12 cellular contexts compared by ENCODE assay signal in genomic region chr15:61155741-61156700, GRCh38.
A peak's percentile ranks its signal among the peaks of the same experiment; 100 is the strongest.
DNase-seq lines count a peak whose midpoint lies in the region; ATAC-seq, FAIRE-seq and TF ChIP-seq lines count a peak whose summit lies in the region.
"Had no signal": no experiment of that assay in that cellular context is flagged by ENCODE, and none has a peak within 500 bp of the region (broad histone marks: within the 10 kb centered on the region; RNA-seq: fewer than 3 reads in every experiment).

No MANE protein-coding gene starts in this region.

- no peaks in the 10 kb centered on the region for H3K9me2 ChIP-seq in GM23248 (ENCODE audit: insufficient read depth)

- peak overlapping the region; percentile 83 for H3K27ac Mint-ChIP-seq in astrocyte (ENCODE audit: unreplicated experiment)
- no peak overlapping the region for H3K27ac Mint-ChIP-seq in activated T-cell treated with anti-CD3 and anti-CD28 coated beads, Interleukin-2, amount 50 U/mL, for 24 hours

- H2AFZ ChIP-seq in GM23248: peak overlapping the region; percentile 4; the same call in 1 of the 2 replicates
- H2AFZ ChIP-seq in astrocyte (ENCODE audit: low read depth, low read length): no peak overlapping the region

- H3K4me3 ChIP-seq in GM23248 (peak overlapping the region; percentile 16), astrocyte (ENCODE audit: insufficient read depth, low read depth, low read length) (no peak overlapping the region), gastrocnemius medialis (no peak overlapping the region), mucosa of descending colon (no peak overlapping the region)
- H3K4me3 ChIP-seq: upper lobe of left lung had no signal

- DNase-seq in GM23248 (peak; percentile 77), astrocyte (ENCODE audit: low read depth) (peak; percentile 17), left cardiac atrium (peak; percentile 42), gastrocnemius medialis (peak; percentile 63 to 71), activated gamma-delta T cell treated with Interleukin-2 at 50 U/mL for 16 hours (no peak), mucosa of descending colon (no peak), Ammon's horn (ENCODE audit: low spot score) (no peak)
- DNase-seq in activated T-cell treated with anti-CD3 and anti-CD28 coated beads, Interleukin-2, amount 50 U/mL, for 24 hours: no peak
- DNase-seq: DMS79 treated with DMSO at 0.1 percent for 48 hours, NCI-H774, upper lobe of left lung had no signal

- no peak overlapping the region for H3K27ac ChIP-seq in GM23248
- no peak overlapping the region for H3K27ac ChIP-seq in astrocyte (ENCODE audit: low read depth, low read length)
- H3K27ac ChIP-seq in gastrocnemius medialis: peak overlapping the region; percentile 67 to 80 (median 71)

- WGBS in GM23248 (ENCODE audit: low coverage in 1 of 2, low lambda C conversion rate in 2 of 2, missing lambda C conversion rate in 2 of 2), 2 experiments: 1 to 6% methylated on average over 9 of the region's 9 CpGs

- H4K20me1 ChIP-seq in GM23248 (ENCODE audit: insufficient read depth) (no peaks in the 10 kb centered on the region), astrocyte (ENCODE audit: insufficient read depth, low read length) (peaks cover 2% of the 10 kb centered on the region)

- intact Hi-C loops in left cardiac atrium (cut with DNase I) (no loop called here), gastrocnemius medialis (cut with DNase I; ENCODE audit: low total_unique reads) (loop anchor here (5.0 kb wide), 1 partner anchor 71 kb away; the partner anchor contains the start of gene RORA), mucosa of descending colon (cut with DNase I, micrococcal nuclease) (no loop called here)

- H3K4me1 ChIP-seq in GM23248 (ENCODE audit: insufficient read depth) (peaks cover 28% of the 10 kb centered on the region), astrocyte (ENCODE audit: insufficient read depth, low read length) (peaks cover 3% of the 10 kb centered on the region), gastrocnemius medialis (peaks cover 41 to 50% of the 10 kb centered on the region in 2 donors), mucosa of descending colon (ENCODE audit: low read depth) (no peaks in the 10 kb centered on the region)
- H3K4me1 ChIP-seq: upper lobe of left lung had no signal

- no peaks in the 10 kb centered on the region for H3K9me3 Mint-ChIP-seq in astrocyte (ENCODE audit: unreplicated experiment)
- no peaks in the 10 kb centered on the region for H3K9me3 Mint-ChIP-seq in activated T-cell treated with anti-CD3 and anti-CD28 coated beads, Interleukin-2, amount 50 U/mL, for 24 hours

- ATAC-seq in left cardiac atrium: peak; percentile 42 to 75
- ATAC-seq in gastrocnemius medialis: peak; percentile 50 to 69
- ATAC-seq in mucosa of descending colon: no peak
- ATAC-seq: HepG2 had no signal

- H3K27me3 ChIP-seq in GM23248 (replicated peaks; ENCODE audit: insufficient read depth) (no peaks in the 10 kb centered on the region), astrocyte (ENCODE audit: insufficient read depth, low read length) (no peaks in the 10 kb centered on the region), gastrocnemius medialis (no peaks in the 10 kb centered on the region)
- H3K27me3 ChIP-seq: upper lobe of left lung had no signal

- H3F3A ChIP-seq in GM23248 (ENCODE audit: insufficient read depth): peaks cover 14% of the 10 kb centered on the region; the same call in 1 of the 2 replicates

- no peak for TF ChIP-seq CTCF in astrocyte (IDR thresholded peaks at IDR 0.05; ENCODE audit: insufficient read depth, low read depth, low read length)
- TF ChIP-seq CTCF in gastrocnemius medialis (IDR thresholded peaks at IDR 0.05 in 4 of 5, conservative IDR thresholded peaks at IDR 0.05 in 1 of 5): no peak
- no peak for TF ChIP-seq CTCF in mucosa of descending colon (IDR thresholded peaks at IDR 0.05)

- TF ChIP-seq POLR2A in gastrocnemius medialis (IDR thresholded peaks at IDR 0.05): no peak

- no peak overlapping the region for H3K9ac ChIP-seq in GM23248
- H3K9ac ChIP-seq in astrocyte (ENCODE audit: low read length): no peak overlapping the region

- FAIRE-seq in astrocyte (lab: Jason Lieb, UNC): no peak
- FAIRE-seq: HepG2 had no signal

- in situ Hi-C loops in GM23248 (cut with MboI) (no loop called here), gastrocnemius medialis (cut with MboI; ENCODE audit: low sequenced_read_pairs in 4 of 4) (loop anchor here in 2 of 4 donors (25.0 kb wide), 1 partner anchor 681 kb away; no protein-coding TSS in a partner anchor)

- peak overlapping the region; percentile 26 for H3K4me2 ChIP-seq in GM23248 (ENCODE audit: unreplicated experiment)
- peak overlapping the region; percentile 54 for H3K4me2 ChIP-seq in astrocyte (ENCODE audit: low read length)

- H3K36me3 ChIP-seq in GM23248 (ENCODE audit: low read depth) (no peaks in the 10 kb centered on the region), astrocyte (ENCODE audit: insufficient read depth, low read length) (no peaks in the 10 kb centered on the region), gastrocnemius medialis (no peaks in the 10 kb centered on the region), mucosa of descending colon (ENCODE audit: low read depth) (no peaks in the 10 kb centered on the region)
- H3K36me3 ChIP-seq: upper lobe of left lung had no signal

- H3K27me3 Mint-ChIP-seq in astrocyte (ENCODE audit: low read depth, unreplicated experiment): peaks cover under 1% of the 10 kb centered on the region
- H3K27me3 Mint-ChIP-seq in activated T-cell treated with anti-CD3 and anti-CD28 coated beads, Interleukin-2, amount 50 U/mL, for 24 hours: peaks cover 55% of the 10 kb centered on the region

- peaks cover 24% of the 10 kb centered on the region for H3K4me1 Mint-ChIP-seq in astrocyte (ENCODE audit: low read depth, unreplicated experiment)
- no peaks in the 10 kb centered on the region for H3K4me1 Mint-ChIP-seq in activated T-cell treated with anti-CD3 and anti-CD28 coated beads, Interleukin-2, amount 50 U/mL, for 24 hours (ENCODE audit: low read depth)

- no peaks in the 10 kb centered on the region for H3K36me3 Mint-ChIP-seq in astrocyte (ENCODE audit: low read depth, unreplicated experiment)
- no peaks in the 10 kb centered on the region for H3K36me3 Mint-ChIP-seq in activated T-cell treated with anti-CD3 and anti-CD28 coated beads, Interleukin-2, amount 50 U/mL, for 24 hours (ENCODE audit: low read depth)

- H3K79me2 ChIP-seq in GM23248 (ENCODE audit: insufficient read depth): no peaks in the 10 kb centered on the region
- no peaks in the 10 kb centered on the region for H3K79me2 ChIP-seq in astrocyte (ENCODE audit: insufficient read depth, low read length)

- peak overlapping the region; percentile 60 for H3K4me3 Mint-ChIP-seq in astrocyte (ENCODE audit: unreplicated experiment)
- H3K4me3 Mint-ChIP-seq in activated T-cell treated with anti-CD3 and anti-CD28 coated beads, Interleukin-2, amount 50 U/mL, for 24 hours: no peak overlapping the region

- H3K9me3 ChIP-seq in GM23248 (ENCODE audit: low read depth): no peaks in the 10 kb centered on the region
- H3K9me3 ChIP-seq in astrocyte (ENCODE audit: insufficient read depth, low read depth, low read length): no peaks in the 10 kb centered on the region
- no peaks in the 10 kb centered on the region for H3K9me3 ChIP-seq in gastrocnemius medialis
- H3K9me3 ChIP-seq in mucosa of descending colon: no peaks in the 10 kb centered on the region
- H3K9me3 ChIP-seq: upper lobe of left lung had no signal

Comparison
In these comparisons a context has a peak if more than half of its experiments do, and no peak if none do; other contexts are left out.
1. DNase-seq: peak in GM23248 (single experiment), astrocyte (single experiment), left cardiac atrium (single experiment) and gastrocnemius medialis (2 of 2); none in activated gamma-delta T cell treated with Interleukin-2 at 50 U/mL for 16 hours (single experiment), mucosa of descending colon (0 of 3), Ammon's horn (single experiment) and activated T-cell treated with anti-CD3 and anti-CD28 coated beads, Interleukin-2, amount 50 U/mL, for 24 hours (single experiment).
2. H3K27ac ChIP-seq: peak in gastrocnemius medialis (4 of 4); none in GM23248 (single experiment) and astrocyte (single experiment).